In the genomic region with DNA sequence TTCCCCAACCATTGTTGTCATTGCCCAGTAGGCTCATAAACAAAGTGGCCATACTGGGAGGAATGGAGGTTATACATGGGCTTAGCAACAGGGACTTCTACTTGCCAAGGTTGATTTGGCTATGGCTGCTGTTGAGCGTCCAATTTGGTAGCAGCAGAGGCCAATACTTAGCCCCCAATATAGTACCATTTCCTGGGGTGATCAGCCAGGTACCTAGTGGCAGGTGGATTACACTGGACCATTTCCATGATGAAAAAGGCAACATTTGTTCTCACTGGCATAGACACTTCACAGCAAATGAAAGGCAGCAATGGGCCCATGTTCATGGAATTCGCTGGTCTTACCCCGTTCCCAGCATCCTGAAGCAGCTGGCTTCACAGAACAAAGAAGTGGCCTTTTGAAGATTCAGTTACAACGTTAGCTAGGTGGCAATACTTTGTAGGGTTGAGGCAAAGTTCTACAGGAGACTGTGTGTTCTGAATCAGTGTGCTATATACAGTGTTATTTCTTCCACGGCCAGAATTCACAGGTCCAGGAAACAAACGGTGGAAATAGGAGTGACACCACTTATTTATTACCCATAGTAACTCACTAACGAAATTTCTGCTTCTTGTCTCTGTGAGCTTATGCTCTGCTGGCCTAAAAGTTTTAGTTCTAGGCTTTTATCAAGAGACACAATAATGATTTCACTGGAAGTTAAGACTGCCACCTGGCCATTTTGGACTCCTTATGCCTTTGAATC, we compare ENCODE assay signal across 1 cellular context.
TF ChIP-seq lines count a peak whose summit lies in the region.

No MANE protein-coding gene starts in this region.

TF ChIP-seq in GM23338, 12 proteins besides CTCF, POLR2A, EP300 and RAD21:
- TF ChIP-seq, protein P1, sequence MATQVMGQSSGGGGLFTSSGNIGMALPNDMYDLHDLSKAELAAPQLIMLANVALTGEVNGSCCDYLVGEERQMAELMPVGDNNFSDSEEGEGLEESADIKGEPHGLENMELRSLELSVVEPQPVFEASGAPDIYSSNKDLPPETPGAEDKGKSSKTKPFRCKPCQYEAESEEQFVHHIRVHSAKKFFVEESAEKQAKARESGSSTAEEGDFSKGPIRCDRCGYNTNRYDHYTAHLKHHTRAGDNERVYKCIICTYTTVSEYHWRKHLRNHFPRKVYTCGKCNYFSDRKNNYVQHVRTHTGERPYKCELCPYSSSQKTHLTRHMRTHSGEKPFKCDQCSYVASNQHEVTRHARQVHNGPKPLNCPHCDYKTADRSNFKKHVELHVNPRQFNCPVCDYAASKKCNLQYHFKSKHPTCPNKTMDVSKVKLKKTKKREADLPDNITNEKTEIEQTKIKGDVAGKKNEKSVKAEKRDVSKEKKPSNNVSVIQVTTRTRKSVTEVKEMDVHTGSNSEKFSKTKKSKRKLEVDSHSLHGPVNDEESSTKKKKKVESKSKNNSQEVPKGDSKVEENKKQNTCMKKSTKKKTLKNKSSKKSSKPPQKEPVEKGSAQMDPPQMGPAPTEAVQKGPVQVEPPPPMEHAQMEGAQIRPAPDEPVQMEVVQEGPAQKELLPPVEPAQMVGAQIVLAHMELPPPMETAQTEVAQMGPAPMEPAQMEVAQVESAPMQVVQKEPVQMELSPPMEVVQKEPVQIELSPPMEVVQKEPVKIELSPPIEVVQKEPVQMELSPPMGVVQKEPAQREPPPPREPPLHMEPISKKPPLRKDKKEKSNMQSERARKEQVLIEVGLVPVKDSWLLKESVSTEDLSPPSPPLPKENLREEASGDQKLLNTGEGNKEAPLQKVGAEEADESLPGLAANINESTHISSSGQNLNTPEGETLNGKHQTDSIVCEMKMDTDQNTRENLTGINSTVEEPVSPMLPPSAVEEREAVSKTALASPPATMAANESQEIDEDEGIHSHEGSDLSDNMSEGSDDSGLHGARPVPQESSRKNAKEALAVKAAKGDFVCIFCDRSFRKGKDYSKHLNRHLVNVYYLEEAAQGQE (IDR thresholded peaks at IDR 0.05; ENCODE audit: unreplicated experiment), result no peak
- TF ChIP-seq ETS1 (IDR thresholded peaks at IDR 0.05) (no peak), ZNF114 (CRISPR knock-in tag; IDR thresholded peaks at IDR 0.05) (no peak), ZNF331 (CRISPR knock-in tag; IDR thresholded peaks at IDR 0.05; ENCODE audit: low read depth) (no peak), NANOG (IDR thresholded peaks at IDR 0.05; ENCODE audit: borderline replicate concordance) (no peak), EZH2phosphoT487 (IDR thresholded peaks at IDR 0.05; ENCODE audit: unreplicated experiment) (no peak), STAT1 (IDR thresholded peaks at IDR 0.05; ENCODE audit: unreplicated experiment) (no peak), CREB1 (CRISPR knock-in tag; IDR thresholded peaks at IDR 0.05; ENCODE audit: low read depth) (no peak)
TF ChIP-seq in GM23338: peak in this region for 0.
